Comparison of ENCODE assay signal across 9 cellular contexts in the genomic region with DNA sequence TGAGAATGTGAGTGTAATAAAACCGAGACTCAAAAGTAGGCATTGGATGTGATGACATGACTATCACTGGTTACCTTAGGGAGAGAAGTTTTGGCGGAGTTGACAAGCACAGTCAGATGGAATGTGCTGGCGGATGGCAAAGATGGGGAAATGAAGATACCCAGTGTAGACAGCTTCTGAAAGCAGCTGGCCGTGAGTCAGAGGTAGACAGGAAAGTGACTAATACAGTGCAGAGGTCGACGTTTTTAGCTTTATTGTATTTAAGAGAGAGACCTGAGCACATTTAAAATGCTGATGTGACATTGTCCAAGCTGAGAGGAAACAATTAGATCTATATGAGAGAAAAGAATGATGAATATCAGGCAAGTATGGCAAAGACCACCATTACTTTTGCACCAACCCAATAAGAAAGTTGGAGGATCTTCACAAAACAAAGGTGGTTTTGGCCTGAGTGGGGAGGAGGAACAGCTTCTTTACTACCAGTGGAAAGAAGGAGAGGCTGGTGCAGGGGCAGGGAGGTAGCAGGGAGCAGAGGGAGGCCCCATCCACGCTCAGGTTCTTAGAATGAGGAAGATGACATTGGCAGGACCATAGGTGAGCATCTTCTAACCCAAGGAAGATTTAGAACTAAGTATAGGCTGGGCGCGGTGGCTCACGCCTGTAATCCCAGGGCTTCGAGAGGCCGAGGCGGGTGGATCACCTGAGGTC. TPM values are rescaled to one million over a fixed set of nuclear protein-coding genes. Genes with fewer than 3 reads are reported as not detected.
DNase-seq lines count a peak whose midpoint lies in the region; FAIRE-seq and TF ChIP-seq lines count a peak whose summit lies in the region.
"Had no signal": no experiment of that assay in that cellular context is flagged by ENCODE, and none has a peak within 500 bp of the region (broad histone marks: within the 10 kb centered on the region; RNA-seq: fewer than 3 reads in every experiment).

No MANE protein-coding gene starts in this region.

- WGBS in suprapubic skin, result 66% methylated on average over 13 of the region's 13 CpGs

- no peaks in the 10 kb centered on the region for H3K9me3 ChIP-seq in astrocyte (ENCODE audit: insufficient read depth, low read depth, low read length)
- H3K9me3 ChIP-seq in suprapubic skin, result no peaks in the 10 kb centered on the region

- H3K27me3 ChIP-seq in astrocyte (ENCODE audit: insufficient read depth, low read length) (no peaks in the 10 kb centered on the region), suprapubic skin (no peaks in the 10 kb centered on the region)

- H4K20me1 ChIP-seq in astrocyte (ENCODE audit: insufficient read depth, low read length), result no peaks in the 10 kb centered on the region

- TF ChIP-seq POLR2A in suprapubic skin (IDR thresholded peaks at IDR 0.05), result no peak

- H3K4me1 Mint-ChIP-seq in astrocyte (ENCODE audit: low read depth, unreplicated experiment), result no peaks in the 10 kb centered on the region
- H3K4me1 Mint-ChIP-seq in nephron progenitor cell, result peaks cover 11% of the 10 kb centered on the region

- TF ChIP-seq CTCF in astrocyte (IDR thresholded peaks at IDR 0.05; ENCODE audit: insufficient read depth, low read depth, low read length), result no peak
- TF ChIP-seq CTCF in suprapubic skin (IDR thresholded peaks at IDR 0.05), result no peak
- TF ChIP-seq CTCF in nephron progenitor cell (IDR thresholded peaks at IDR 0.05), result no peak

- H3K27ac ChIP-seq in astrocyte (ENCODE audit: low read depth, low read length) (peak overlapping the region; percentile 44), suprapubic skin (no peak overlapping the region)

- no peaks in the 10 kb centered on the region for H3K79me2 ChIP-seq in astrocyte (ENCODE audit: insufficient read depth, low read length)

- no peak overlapping the region for H3K9ac ChIP-seq in astrocyte (ENCODE audit: low read length)

- H3K27ac Mint-ChIP-seq in astrocyte (ENCODE audit: unreplicated experiment), result no peak overlapping the region
- H3K27ac Mint-ChIP-seq in nephron progenitor cell, result no peak overlapping the region
- H3K27ac Mint-ChIP-seq: H9 had no signal

- peak; percentile 97 for FAIRE-seq in astrocyte (lab: Jason Lieb, UNC)

- peak overlapping the region; percentile 35 for H2AFZ ChIP-seq in astrocyte (ENCODE audit: low read depth, low read length)

- H3K4me1 ChIP-seq in astrocyte (ENCODE audit: insufficient read depth, low read length) (peaks cover 12% of the 10 kb centered on the region), suprapubic skin (no peaks in the 10 kb centered on the region)

- H3K4me3 Mint-ChIP-seq in astrocyte (ENCODE audit: unreplicated experiment) (no peak overlapping the region), nephron progenitor cell (no peak overlapping the region)
- H3K4me3 Mint-ChIP-seq: H9 had no signal

- H3K9me3 Mint-ChIP-seq in astrocyte (ENCODE audit: unreplicated experiment) (no peaks in the 10 kb centered on the region), nephron progenitor cell (peaks cover 3% of the 10 kb centered on the region)
- H3K9me3 Mint-ChIP-seq: H9 had no signal

- DNase-seq in GDM1 (lab: John Stamatoyannopoulos, UW), result peak; percentile 35
- DNase-seq in HPDE6-E6E7 (ENCODE audit: extremely low spot score), result peak; percentile 55
- peak; percentile 90 for DNase-seq in astrocyte (ENCODE audit: low read depth)
- peak; percentile 91 for DNase-seq in skeletal muscle cell (ENCODE audit: low read depth)
- no peak for DNase-seq in GM19240 (ENCODE audit: insufficient read length, low spot score)
- no peak for DNase-seq in cerebellum (ENCODE audit: low spot score)
- DNase-seq in suprapubic skin (ENCODE audit: low spot score in 2 of 2), result no peak
- no peak for DNase-seq in nephron progenitor cell
- DNase-seq: H9 had no signal

- H3K4me3 ChIP-seq in astrocyte (ENCODE audit: insufficient read depth, low read depth, low read length) (no peak overlapping the region), skeletal muscle cell (ENCODE audit: low read depth, low read length) (no peak overlapping the region), suprapubic skin (no peak overlapping the region)

- peaks cover 5% of the 10 kb centered on the region for H3K27me3 Mint-ChIP-seq in astrocyte (ENCODE audit: low read depth, unreplicated experiment)
- H3K27me3 Mint-ChIP-seq in nephron progenitor cell (ENCODE audit: low read depth, poor library complexity), result no peaks in the 10 kb centered on the region

- H3K36me3 Mint-ChIP-seq in astrocyte (ENCODE audit: low read depth, unreplicated experiment), result no peaks in the 10 kb centered on the region
- no peaks in the 10 kb centered on the region for H3K36me3 Mint-ChIP-seq in nephron progenitor cell (ENCODE audit: low read depth)

- H3K4me2 ChIP-seq in astrocyte (ENCODE audit: low read length), result peak overlapping the region; percentile 71

- TF ChIP-seq EP300 in suprapubic skin (IDR thresholded peaks at IDR 0.05), result no peak

- no peaks in the 10 kb centered on the region for H3K36me3 ChIP-seq in astrocyte (ENCODE audit: insufficient read depth, low read length)
- H3K36me3 ChIP-seq in suprapubic skin, result no peaks in the 10 kb centered on the region

RNA-seq across cellular contexts. Expression of gene KCNIP1, which starts 36.7 kb away (rescaled TPM):
- 0.45 and 0.60 TPM in 2 replicates for total RNA-seq in astrocyte
- 23.3 TPM for total RNA-seq in cerebellum
- under 1 TPM in 1 of 4 donors, not detected in 3; 0.34 TPM for total RNA-seq in suprapubic skin

Comparison
In these comparisons a context has a peak if more than half of its experiments do, and no peak if none do; other contexts are left out.
1. DNase-seq: peak in GDM1 (single experiment), HPDE6-E6E7 (single experiment), astrocyte (single experiment) and skeletal muscle cell (single experiment); none in GM19240 (single experiment), cerebellum (single experiment), suprapubic skin (0 of 2) and nephron progenitor cell (single experiment).
2. RNA of gene KCNIP1, which starts 36.7 kb away (total RNA-seq): 23.3 TPM in cerebellum (single experiment); 0.45 to 0.60 TPM in astrocyte and 0.34 TPM in suprapubic skin; every median in the first group is over 10 times any median in the second.